ENCODE assay signal across 9 cellular contexts in genomic region chr3:182716114-182716688, GRCh38.
DNase-seq lines count a peak whose midpoint lies in the region; ATAC-seq and TF ChIP-seq lines count a peak whose summit lies in the region.
"Had no signal": no experiment of that assay in that cellular context is flagged by ENCODE, and none has a peak within 500 bp of the region (broad histone marks: within the 10 kb centered on the region; RNA-seq: fewer than 3 reads in every experiment).

No MANE protein-coding gene starts in this region.

- peaks cover 53% of the 10 kb centered on the region for H3K4me1 ChIP-seq in OCI-LY7 (ENCODE audit: insufficient read depth, low read length, poor library complexity, severe bottlenecking)

- H3K27ac Mint-ChIP-seq in activated naive CD4-positive, alpha-beta T cell treated with anti-CD3 and anti-CD28 coated beads, Interleukin-2, amount 50 U/mL, for 24 hours = peak overlapping the region; percentile 8
- H3K27ac Mint-ChIP-seq in activated naive CD4-positive, alpha-beta T cell treated with anti-CD3 and anti-CD28 coated beads for 36 hours = no peak overlapping the region
- peak overlapping the region; percentile 49 for H3K27ac Mint-ChIP-seq in stimulated activated memory B cell treated with anti-CD40 and anti-IgM and Interleukin-4, amounts not matched to agents 10 μg/mL and 1 μg/mL and 100 μg/mL, for 72 hours
- peak overlapping the region in 1 of 2 donors; percentile 12 for H3K27ac Mint-ChIP-seq in activated naive CD4-positive, alpha-beta T cell treated with anti-CD3 and anti-CD28 coated beads, Interleukin-2, amount 50 U/mL, for 72 hours

- H3K4me3 Mint-ChIP-seq in activated naive CD4-positive, alpha-beta T cell treated with anti-CD3 and anti-CD28 coated beads, Interleukin-2, amount 50 U/mL, for 24 hours = no peak overlapping the region
- no peak overlapping the region for H3K4me3 Mint-ChIP-seq in activated naive CD4-positive, alpha-beta T cell treated with anti-CD3 and anti-CD28 coated beads for 36 hours
- H3K4me3 Mint-ChIP-seq in stimulated activated memory B cell treated with anti-CD40 and anti-IgM and Interleukin-4, amounts not matched to agents 10 μg/mL and 1 μg/mL and 100 μg/mL, for 72 hours = no peak overlapping the region

- H3K36me3 Mint-ChIP-seq in activated naive CD4-positive, alpha-beta T cell treated with anti-CD3 and anti-CD28 coated beads, Interleukin-2, amount 50 U/mL, for 24 hours = no peaks in the 10 kb centered on the region
- H3K36me3 Mint-ChIP-seq in activated naive CD4-positive, alpha-beta T cell treated with anti-CD3 and anti-CD28 coated beads for 36 hours (ENCODE audit: low read depth) = no peaks in the 10 kb centered on the region
- H3K36me3 Mint-ChIP-seq in stimulated activated memory B cell treated with anti-CD40 and anti-IgM and Interleukin-4, amounts not matched to agents 10 μg/mL and 1 μg/mL and 100 μg/mL, for 72 hours = no peaks in the 10 kb centered on the region
- H3K36me3 Mint-ChIP-seq in activated naive CD4-positive, alpha-beta T cell treated with anti-CD3 and anti-CD28 coated beads, Interleukin-2, amount 50 U/mL, for 72 hours = no peaks in the 10 kb centered on the region

- H3K36me3 ChIP-seq in OCI-LY7 (ENCODE audit: insufficient read depth, low read length) = no peaks in the 10 kb centered on the region

- peak overlapping the region; percentile 23; the same call in 1 of the 2 replicates for H3K4me2 ChIP-seq in OCI-LY7 (ENCODE audit: low read length)

- intact Hi-C loops in activated naive CD4-positive, alpha-beta T cell treated with anti-CD3 and anti-CD28 coated beads for 36 hours (cut with micrococcal nuclease) = loop anchor here (10.0 kb wide), 1 partner anchor 309 kb away; no protein-coding TSS in a partner anchor
- intact Hi-C loops in OCI-LY7 (cut with micrococcal nuclease; ENCODE audit: unreplicated experiment) = loop anchor here (10.0 kb wide), 1 partner anchor 259 kb away; no protein-coding TSS in a partner anchor

- H3K9me3 ChIP-seq in OCI-LY7 (ENCODE audit: low read length) = no peaks in the 10 kb centered on the region

- no peak for TF ChIP-seq CTCF in OCI-LY7 (conservative IDR thresholded peaks at IDR 0.05; ENCODE audit: low read length)

- DNase-seq in activated naive CD4-positive, alpha-beta T cell treated with anti-CD3 and anti-CD28 coated beads for 36 hours = no peak
- DNase-seq in OCI-LY7 (ENCODE audit: low spot score) (peak; percentile 26), AG08396 (ENCODE audit: low spot score) (no peak)
- no peak for DNase-seq in activated naive CD4-positive, alpha-beta T cell treated with anti-CD3 and anti-CD28 coated beads, Interleukin-2, amount 50 U/mL, for 72 hours (ENCODE audit: low spot score in 2 of 2)
- DNase-seq: glutamatergic neuron had no signal

- BruUV-seq in OCI-LY7 (replicated peaks; lab: Mats Ljungman, UMichigan) = no TSS peak

- H3K9me2 ChIP-seq in OCI-LY7 (ENCODE audit: insufficient read depth, low read length) = no peaks in the 10 kb centered on the region

- ATAC-seq in HG02759 (IDR thresholded peaks at IDR 0.05; ENCODE audit: unreplicated experiment) (peak; percentile 40), HG02970 (IDR thresholded peaks at IDR 0.05; ENCODE audit: low FRiP score, unreplicated experiment) (no peak)
- ATAC-seq in stimulated activated memory B cell treated with anti-CD40 and anti-IgM and Interleukin-4, amounts not matched to agents 10 μg/mL and 1 μg/mL and 100 μg/mL, for 72 hours = no peak
- no peak for ATAC-seq in activated naive CD4-positive, alpha-beta T cell treated with anti-CD3 and anti-CD28 coated beads, Interleukin-2, amount 50 U/mL, for 72 hours

- H3K79me2 ChIP-seq in OCI-LY7 (ENCODE audit: insufficient read depth, low read depth, low read length) = no peaks in the 10 kb centered on the region

- peak overlapping the region; percentile 61; the same call in 1 of the 2 replicates for H2AFZ ChIP-seq in OCI-LY7 (ENCODE audit: low read length)

- peak overlapping the region; percentile 18 for H3K27ac ChIP-seq in OCI-LY7 (ENCODE audit: low read depth, low read length, poor library complexity, severe bottlenecking)

- H3K4me3 ChIP-seq in OCI-LY7 (ENCODE audit: low read depth, low read length, poor library complexity, severe bottlenecking) = no peak overlapping the region

- POLR2A ChIA-PET in OCI-LY7 (lab: Charles Lee) = interaction anchor here (0.5 to 1.9 kb wide), 13 partner anchors 8 to 1291 kb away, joined by 3 to 10 read pairs (median 4); no protein-coding TSS in a partner anchor

- H3K27me3 Mint-ChIP-seq in activated naive CD4-positive, alpha-beta T cell treated with anti-CD3 and anti-CD28 coated beads, Interleukin-2, amount 50 U/mL, for 24 hours = no peaks in the 10 kb centered on the region
- no peaks in the 10 kb centered on the region for H3K27me3 Mint-ChIP-seq in activated naive CD4-positive, alpha-beta T cell treated with anti-CD3 and anti-CD28 coated beads for 36 hours (ENCODE audit: low read depth)
- H3K27me3 Mint-ChIP-seq in stimulated activated memory B cell treated with anti-CD40 and anti-IgM and Interleukin-4, amounts not matched to agents 10 μg/mL and 1 μg/mL and 100 μg/mL, for 72 hours = no peaks in the 10 kb centered on the region

- H3K9me3 Mint-ChIP-seq in activated naive CD4-positive, alpha-beta T cell treated with anti-CD3 and anti-CD28 coated beads, Interleukin-2, amount 50 U/mL, for 24 hours = no peaks in the 10 kb centered on the region
- no peaks in the 10 kb centered on the region for H3K9me3 Mint-ChIP-seq in activated naive CD4-positive, alpha-beta T cell treated with anti-CD3 and anti-CD28 coated beads for 36 hours
- H3K9me3 Mint-ChIP-seq in stimulated activated memory B cell treated with anti-CD40 and anti-IgM and Interleukin-4, amounts not matched to agents 10 μg/mL and 1 μg/mL and 100 μg/mL, for 72 hours = no peaks in the 10 kb centered on the region
- H3K9me3 Mint-ChIP-seq in activated naive CD4-positive, alpha-beta T cell treated with anti-CD3 and anti-CD28 coated beads, Interleukin-2, amount 50 U/mL, for 72 hours = no peaks in the 10 kb centered on the region

- peaks cover 9% of the 10 kb centered on the region for H3K4me1 Mint-ChIP-seq in activated naive CD4-positive, alpha-beta T cell treated with anti-CD3 and anti-CD28 coated beads, Interleukin-2, amount 50 U/mL, for 24 hours
- peaks cover 8% of the 10 kb centered on the region for H3K4me1 Mint-ChIP-seq in activated naive CD4-positive, alpha-beta T cell treated with anti-CD3 and anti-CD28 coated beads for 36 hours (ENCODE audit: low read depth)
- peaks cover 7% of the 10 kb centered on the region for H3K4me1 Mint-ChIP-seq in stimulated activated memory B cell treated with anti-CD40 and anti-IgM and Interleukin-4, amounts not matched to agents 10 μg/mL and 1 μg/mL and 100 μg/mL, for 72 hours

- no peaks in the 10 kb centered on the region for H4K20me1 ChIP-seq in OCI-LY7 (ENCODE audit: insufficient read depth, low read length)

- CTCF ChIA-PET in activated naive CD4-positive, alpha-beta T cell treated with anti-CD3 and anti-CD28 coated beads for 36 hours (lab: Charles Lee) = interaction anchor here (0.7 to 2.7 kb wide), 6 partner anchors 18 to 315 kb away, joined by 3 to 9 read pairs (median 4); no protein-coding TSS in a partner anchor
- CTCF ChIA-PET in OCI-LY7 (lab: Charles Lee; ENCODE audit: unreplicated experiment) = no interaction called here
